In the genomic region with DNA sequence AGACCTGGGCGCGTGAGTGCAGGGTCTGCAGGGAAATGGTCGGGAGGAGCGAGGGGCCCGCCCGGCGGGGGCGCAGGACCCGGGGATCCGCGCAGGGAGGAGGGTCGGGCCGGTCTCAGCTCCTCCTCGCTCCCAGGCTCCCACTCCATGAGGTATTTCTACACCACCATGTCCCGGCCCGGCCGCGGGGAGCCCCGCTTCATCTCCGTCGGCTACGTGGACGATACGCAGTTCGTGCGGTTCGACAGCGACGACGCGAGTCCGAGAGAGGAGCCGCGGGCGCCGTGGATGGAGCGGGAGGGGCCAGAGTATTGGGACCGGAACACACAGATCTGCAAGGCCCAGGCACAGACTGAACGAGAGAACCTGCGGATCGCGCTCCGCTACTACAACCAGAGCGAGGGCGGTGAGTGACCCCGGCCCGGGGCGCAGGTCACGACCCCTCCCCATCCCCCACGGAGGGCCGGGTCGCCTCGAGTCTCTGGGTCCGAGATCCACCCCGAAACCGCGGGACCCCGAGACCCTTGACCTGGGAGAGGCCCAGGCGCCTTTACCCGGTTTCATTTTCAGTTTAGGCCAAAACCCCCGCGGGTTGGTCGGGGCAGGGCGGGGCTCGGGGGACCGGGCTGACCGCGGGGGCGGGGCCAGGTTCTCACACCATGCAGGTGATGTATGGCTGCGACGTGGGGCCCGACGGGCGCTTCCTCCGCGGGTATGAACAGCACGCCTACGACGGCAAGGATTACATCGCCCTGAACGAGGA, we compare ENCODE assay signal across 1 cellular context.
TF ChIP-seq lines count a peak whose summit lies in the region.

No MANE protein-coding gene starts in this region.

TF ChIP-seq in GM12878, 131 proteins besides CTCF, POLR2A, EP300 and RAD21 (continued from another document and continues in another):
- TF ChIP-seq, protein P1, sequence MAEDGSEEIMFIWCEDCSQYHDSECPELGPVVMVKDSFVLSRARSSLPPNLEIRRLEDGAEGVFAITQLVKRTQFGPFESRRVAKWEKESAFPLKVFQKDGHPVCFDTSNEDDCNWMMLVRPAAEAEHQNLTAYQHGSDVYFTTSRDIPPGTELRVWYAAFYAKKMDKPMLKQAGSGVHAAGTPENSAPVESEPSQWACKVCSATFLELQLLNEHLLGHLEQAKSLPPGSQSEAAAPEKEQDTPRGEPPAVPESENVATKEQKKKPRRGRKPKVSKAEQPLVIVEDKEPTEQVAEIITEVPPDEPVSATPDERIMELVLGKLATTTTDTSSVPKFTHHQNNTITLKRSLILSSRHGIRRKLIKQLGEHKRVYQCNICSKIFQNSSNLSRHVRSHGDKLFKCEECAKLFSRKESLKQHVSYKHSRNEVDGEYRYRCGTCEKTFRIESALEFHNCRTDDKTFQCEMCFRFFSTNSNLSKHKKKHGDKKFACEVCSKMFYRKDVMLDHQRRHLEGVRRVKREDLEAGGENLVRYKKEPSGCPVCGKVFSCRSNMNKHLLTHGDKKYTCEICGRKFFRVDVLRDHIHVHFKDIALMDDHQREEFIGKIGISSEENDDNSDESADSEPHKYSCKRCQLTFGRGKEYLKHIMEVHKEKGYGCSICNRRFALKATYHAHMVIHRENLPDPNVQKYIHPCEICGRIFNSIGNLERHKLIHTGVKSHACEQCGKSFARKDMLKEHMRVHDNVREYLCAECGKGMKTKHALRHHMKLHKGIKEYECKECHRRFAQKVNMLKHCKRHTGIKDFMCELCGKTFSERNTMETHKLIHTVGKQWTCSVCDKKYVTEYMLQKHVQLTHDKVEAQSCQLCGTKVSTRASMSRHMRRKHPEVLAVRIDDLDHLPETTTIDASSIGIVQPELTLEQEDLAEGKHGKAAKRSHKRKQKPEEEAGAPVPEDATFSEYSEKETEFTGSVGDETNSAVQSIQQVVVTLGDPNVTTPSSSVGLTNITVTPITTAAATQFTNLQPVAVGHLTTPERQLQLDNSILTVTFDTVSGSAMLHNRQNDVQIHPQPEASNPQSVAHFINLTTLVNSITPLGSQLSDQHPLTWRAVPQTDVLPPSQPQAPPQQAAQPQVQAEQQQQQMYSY (CRISPR knock-in tag; IDR thresholded peaks at IDR 0.05), result no peak
- TF ChIP-seq MXI1 (IDR thresholded peaks at IDR 0.05; ENCODE audit: low read depth, low read length) (0 out of 2 replicates have a peak, but pooled peaks have one; percentile 11), BACH1 (IDR thresholded peaks at IDR 0.05; ENCODE audit: borderline replicate concordance) (peak; percentile 62; the same call in 1 of the 2 replicates), NBN (IDR thresholded peaks at IDR 0.05) (no peak), SMAD5 (IDR thresholded peaks at IDR 0.05; ENCODE audit: low read depth) (peak; percentile 44; the same call in 1 of the 2 replicates), STAT3 (IDR thresholded peaks at IDR 0.05; ENCODE audit: low read depth, low read length) (no peak), NR2F1 (conservative IDR thresholded peaks at IDR 0.05) (peak; percentile 100), RB1 (IDR thresholded peaks at IDR 0.05; ENCODE audit: borderline replicate concordance) (0 out of 2 replicates have a peak, but pooled peaks have one; percentile 10), BCL11A (IDR thresholded peaks at IDR 0.05; ENCODE audit: low read depth, low read length) (no peak), ZBED1 (IDR thresholded peaks at IDR 0.05; ENCODE audit: borderline replicate concordance) (no peak), EZH2 (IDR thresholded peaks at IDR 0.05; ENCODE audit: borderline replicate concordance, control insufficient read depth, low read depth, low read length) (no peak), ASH2L (IDR thresholded peaks at IDR 0.05; ENCODE audit: borderline replicate concordance, low read depth) (peak; percentile 89; the same call in 1 of the 2 replicates), KLF5 (IDR thresholded peaks at IDR 0.05; ENCODE audit: partially characterized antibody) (no peak), CEBPB (IDR thresholded peaks at IDR 0.05; ENCODE audit: borderline replicate concordance in 1 of 2, low read depth in 2 of 2, low read length in 2 of 2) (no peak), SMC3 (IDR thresholded peaks at IDR 0.05; ENCODE audit: borderline replicate concordance, low read length) (no peak), PAX5 (IDR thresholded peaks at IDR 0.05; ENCODE audit: borderline replicate concordance, low read depth, low read length) (no peak), NFIC (IDR thresholded peaks at IDR 0.05; ENCODE audit: low read depth, low read length) (no peak), NFXL1 (IDR thresholded peaks at IDR 0.05; ENCODE audit: borderline replicate concordance) (no peak), NFYA (IDR thresholded peaks at IDR 0.05; ENCODE audit: borderline replicate concordance, low read depth, low read length) (no peak), ZNF622 (IDR thresholded peaks at IDR 0.05) (no peak), IKZF1 (conservative IDR thresholded peaks at IDR 0.05) (peak; percentile 61), TAF1 (IDR thresholded peaks at IDR 0.05; ENCODE audit: borderline replicate concordance, low read depth, low read length) (peak; percentile 38; the same call in 1 of the 2 replicates), CBFB (IDR thresholded peaks at IDR 0.05; ENCODE audit: low read depth) (peak; percentile 38; the same call in 1 of the 2 replicates), LARP7 (IDR thresholded peaks at IDR 0.05) (no peak; the same call in 1 of the 2 replicates), CREB1 (IDR thresholded peaks at IDR 0.05; ENCODE audit: low read depth) (no peak), NR2C2 (IDR thresholded peaks at IDR 0.05; ENCODE audit: borderline replicate concordance, control insufficient read depth, insufficient read length, low read depth) (no peak), NR2C1 (IDR thresholded peaks at IDR 0.05) (peak; percentile 85), BHLHE40 (IDR thresholded peaks at IDR 0.05; ENCODE audit: borderline replicate concordance in 1 of 2, low read depth in 2 of 2, low read length in 1 of 2) (peak in 1 of 2 experiments; percentile 47; a peak in 1 of 4 replicates), ESRRA (IDR thresholded peaks at IDR 0.05; ENCODE audit: low read length) (no peak), GABPA (IDR thresholded peaks at IDR 0.05; ENCODE audit: low read depth) (no peak), MYB (IDR thresholded peaks at IDR 0.05; ENCODE audit: borderline replicate concordance, low read depth, low read length) (no peak), ZNF217 (IDR thresholded peaks at IDR 0.05) (no peak), IKZF2 (IDR thresholded peaks at IDR 0.05) (peak; percentile 10 to 22; a peak in 1 of 4 replicates), ETV6 (conservative IDR thresholded peaks at IDR 0.05 in 1 of 2, IDR thresholded peaks at IDR 0.05 in 1 of 2; ENCODE audit: borderline replicate concordance in 1 of 2, low read depth in 1 of 2) (no peak), SREBF2 (IDR thresholded peaks at IDR 0.05; ENCODE audit: low read length) (no peak), MYC (IDR thresholded peaks at IDR 0.05; ENCODE audit: insufficient read depth, insufficient read length, insufficient replicate concordance, low read length, severe bottlenecking) (no peak), CHD4 (IDR thresholded peaks at IDR 0.05) (no peak), SUZ12 (IDR thresholded peaks at IDR 0.05; ENCODE audit: unreplicated experiment) (no peak), RUNX3 (IDR thresholded peaks at IDR 0.05; ENCODE audit: low read length) (peak; percentile 39), MEF2B (IDR thresholded peaks at IDR 0.05; ENCODE audit: partially characterized antibody, poor library complexity, severe bottlenecking) (peak; percentile 36), TCF12 (IDR thresholded peaks at IDR 0.05; ENCODE audit: low read depth, low read length) (no peak)
- TF ChIP-seq, protein P2, sequence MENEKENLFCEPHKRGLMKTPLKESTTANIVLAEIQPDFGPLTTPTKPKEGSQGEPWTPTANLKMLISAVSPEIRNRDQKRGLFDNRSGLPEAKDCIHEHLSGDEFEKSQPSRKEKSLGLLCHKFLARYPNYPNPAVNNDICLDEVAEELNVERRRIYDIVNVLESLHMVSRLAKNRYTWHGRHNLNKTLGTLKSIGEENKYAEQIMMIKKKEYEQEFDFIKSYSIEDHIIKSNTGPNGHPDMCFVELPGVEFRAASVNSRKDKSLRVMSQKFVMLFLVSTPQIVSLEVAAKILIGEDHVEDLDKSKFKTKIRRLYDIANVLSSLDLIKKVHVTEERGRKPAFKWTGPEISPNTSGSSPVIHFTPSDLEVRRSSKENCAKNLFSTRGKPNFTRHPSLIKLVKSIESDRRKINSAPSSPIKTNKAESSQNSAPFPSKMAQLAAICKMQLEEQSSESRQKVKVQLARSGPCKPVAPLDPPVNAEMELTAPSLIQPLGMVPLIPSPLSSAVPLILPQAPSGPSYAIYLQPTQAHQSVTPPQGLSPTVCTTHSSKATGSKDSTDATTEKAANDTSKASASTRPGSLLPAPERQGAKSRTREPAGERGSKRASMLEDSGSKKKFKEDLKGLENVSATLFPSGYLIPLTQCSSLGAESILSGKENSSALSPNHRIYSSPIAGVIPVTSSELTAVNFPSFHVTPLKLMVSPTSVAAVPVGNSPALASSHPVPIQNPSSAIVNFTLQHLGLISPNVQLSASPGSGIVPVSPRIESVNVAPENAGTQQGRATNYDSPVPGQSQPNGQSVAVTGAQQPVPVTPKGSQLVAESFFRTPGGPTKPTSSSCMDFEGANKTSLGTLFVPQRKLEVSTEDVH (IDR thresholded peaks at IDR 0.05; ENCODE audit: low read depth, partially characterized antibody), result no peak
- TF ChIP-seq, protein P3, sequence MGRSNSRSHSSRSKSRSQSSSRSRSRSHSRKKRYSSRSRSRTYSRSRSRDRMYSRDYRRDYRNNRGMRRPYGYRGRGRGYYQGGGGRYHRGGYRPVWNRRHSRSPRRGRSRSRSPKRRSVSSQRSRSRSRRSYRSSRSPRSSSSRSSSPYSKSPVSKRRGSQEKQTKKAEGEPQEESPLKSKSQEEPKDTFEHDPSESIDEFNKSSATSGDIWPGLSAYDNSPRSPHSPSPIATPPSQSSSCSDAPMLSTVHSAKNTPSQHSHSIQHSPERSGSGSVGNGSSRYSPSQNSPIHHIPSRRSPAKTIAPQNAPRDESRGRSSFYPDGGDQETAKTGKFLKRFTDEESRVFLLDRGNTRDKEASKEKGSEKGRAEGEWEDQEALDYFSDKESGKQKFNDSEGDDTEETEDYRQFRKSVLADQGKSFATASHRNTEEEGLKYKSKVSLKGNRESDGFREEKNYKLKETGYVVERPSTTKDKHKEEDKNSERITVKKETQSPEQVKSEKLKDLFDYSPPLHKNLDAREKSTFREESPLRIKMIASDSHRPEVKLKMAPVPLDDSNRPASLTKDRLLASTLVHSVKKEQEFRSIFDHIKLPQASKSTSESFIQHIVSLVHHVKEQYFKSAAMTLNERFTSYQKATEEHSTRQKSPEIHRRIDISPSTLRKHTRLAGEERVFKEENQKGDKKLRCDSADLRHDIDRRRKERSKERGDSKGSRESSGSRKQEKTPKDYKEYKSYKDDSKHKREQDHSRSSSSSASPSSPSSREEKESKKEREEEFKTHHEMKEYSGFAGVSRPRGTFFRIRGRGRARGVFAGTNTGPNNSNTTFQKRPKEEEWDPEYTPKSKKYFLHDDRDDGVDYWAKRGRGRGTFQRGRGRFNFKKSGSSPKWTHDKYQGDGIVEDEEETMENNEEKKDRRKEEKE (IDR thresholded peaks at IDR 0.05), result no peak
- TF ChIP-seq, protein P4, sequence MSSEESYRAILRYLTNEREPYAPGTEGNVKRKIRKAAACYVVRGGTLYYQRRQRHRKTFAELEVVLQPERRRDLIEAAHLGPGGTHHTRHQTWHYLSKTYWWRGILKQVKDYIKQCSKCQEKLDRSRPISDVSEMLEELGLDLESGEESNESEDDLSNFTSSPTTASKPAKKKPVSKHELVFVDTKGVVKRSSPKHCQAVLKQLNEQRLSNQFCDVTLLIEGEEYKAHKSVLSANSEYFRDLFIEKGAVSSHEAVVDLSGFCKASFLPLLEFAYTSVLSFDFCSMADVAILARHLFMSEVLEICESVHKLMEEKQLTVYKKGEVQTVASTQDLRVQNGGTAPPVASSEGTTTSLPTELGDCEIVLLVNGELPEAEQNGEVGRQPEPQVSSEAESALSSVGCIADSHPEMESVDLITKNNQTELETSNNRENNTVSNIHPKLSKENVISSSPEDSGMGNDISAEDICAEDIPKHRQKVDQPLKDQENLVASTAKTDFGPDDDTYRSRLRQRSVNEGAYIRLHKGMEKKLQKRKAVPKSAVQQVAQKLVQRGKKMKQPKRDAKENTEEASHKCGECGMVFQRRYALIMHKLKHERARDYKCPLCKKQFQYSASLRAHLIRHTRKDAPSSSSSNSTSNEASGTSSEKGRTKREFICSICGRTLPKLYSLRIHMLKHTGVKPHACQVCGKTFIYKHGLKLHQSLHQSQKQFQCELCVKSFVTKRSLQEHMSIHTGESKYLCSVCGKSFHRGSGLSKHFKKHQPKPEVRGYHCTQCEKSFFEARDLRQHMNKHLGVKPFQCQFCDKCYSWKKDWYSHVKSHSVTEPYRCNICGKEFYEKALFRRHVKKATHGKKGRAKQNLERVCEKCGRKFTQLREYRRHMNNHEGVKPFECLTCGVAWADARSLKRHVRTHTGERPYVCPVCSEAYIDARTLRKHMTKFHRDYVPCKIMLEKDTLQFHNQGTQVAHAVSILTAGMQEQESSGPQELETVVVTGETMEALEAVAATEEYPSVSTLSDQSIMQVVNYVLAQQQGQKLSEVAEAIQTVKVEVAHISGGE (CRISPR knock-in tag; IDR thresholded peaks at IDR 0.05), result no peak
- TF ChIP-seq, protein P5, sequence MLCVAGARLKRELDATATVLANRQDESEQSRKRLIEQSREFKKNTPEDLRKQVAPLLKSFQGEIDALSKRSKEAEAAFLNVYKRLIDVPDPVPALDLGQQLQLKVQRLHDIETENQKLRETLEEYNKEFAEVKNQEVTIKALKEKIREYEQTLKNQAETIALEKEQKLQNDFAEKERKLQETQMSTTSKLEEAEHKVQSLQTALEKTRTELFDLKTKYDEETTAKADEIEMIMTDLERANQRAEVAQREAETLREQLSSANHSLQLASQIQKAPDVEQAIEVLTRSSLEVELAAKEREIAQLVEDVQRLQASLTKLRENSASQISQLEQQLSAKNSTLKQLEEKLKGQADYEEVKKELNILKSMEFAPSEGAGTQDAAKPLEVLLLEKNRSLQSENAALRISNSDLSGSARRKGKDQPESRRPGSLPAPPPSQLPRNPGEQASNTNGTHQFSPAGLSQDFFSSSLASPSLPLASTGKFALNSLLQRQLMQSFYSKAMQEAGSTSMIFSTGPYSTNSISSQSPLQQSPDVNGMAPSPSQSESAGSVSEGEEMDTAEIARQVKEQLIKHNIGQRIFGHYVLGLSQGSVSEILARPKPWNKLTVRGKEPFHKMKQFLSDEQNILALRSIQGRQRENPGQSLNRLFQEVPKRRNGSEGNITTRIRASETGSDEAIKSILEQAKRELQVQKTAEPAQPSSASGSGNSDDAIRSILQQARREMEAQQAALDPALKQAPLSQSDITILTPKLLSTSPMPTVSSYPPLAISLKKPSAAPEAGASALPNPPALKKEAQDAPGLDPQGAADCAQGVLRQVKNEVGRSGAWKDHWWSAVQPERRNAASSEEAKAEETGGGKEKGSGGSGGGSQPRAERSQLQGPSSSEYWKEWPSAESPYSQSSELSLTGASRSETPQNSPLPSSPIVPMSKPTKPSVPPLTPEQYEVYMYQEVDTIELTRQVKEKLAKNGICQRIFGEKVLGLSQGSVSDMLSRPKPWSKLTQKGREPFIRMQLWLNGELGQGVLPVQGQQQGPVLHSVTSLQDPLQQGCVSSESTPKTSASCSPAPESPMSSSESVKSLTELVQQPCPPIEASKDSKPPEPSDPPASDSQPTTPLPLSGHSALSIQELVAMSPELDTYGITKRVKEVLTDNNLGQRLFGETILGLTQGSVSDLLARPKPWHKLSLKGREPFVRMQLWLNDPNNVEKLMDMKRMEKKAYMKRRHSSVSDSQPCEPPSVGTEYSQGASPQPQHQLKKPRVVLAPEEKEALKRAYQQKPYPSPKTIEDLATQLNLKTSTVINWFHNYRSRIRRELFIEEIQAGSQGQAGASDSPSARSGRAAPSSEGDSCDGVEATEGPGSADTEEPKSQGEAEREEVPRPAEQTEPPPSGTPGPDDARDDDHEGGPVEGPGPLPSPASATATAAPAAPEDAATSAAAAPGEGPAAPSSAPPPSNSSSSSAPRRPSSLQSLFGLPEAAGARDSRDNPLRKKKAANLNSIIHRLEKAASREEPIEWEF (IDR thresholded peaks at IDR 0.05; ENCODE audit: insufficient replicate concordance, low read depth, low read length), result no peak
